22 cellular contexts compared by ENCODE assay signal in the genomic region with DNA sequence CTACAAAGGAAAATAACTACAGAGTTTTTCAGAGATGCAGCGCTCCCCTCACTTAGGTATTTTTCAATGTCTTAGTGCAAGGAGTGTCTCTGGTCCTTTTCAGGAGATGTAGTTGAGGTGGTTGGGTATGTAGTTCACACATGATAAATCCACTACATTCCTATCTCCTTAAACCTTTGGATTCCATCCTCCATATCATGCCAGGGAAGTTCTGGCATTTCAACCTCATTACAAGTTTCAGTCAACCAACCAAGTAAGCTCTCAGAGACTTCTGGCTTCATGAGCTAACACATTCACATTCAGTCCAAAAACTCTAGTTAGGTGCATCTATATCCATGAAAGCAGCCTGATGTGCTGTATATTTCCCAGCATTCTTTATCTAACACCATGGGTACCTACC.
"Had no signal": no experiment of that assay in that cellular context is flagged by ENCODE, and none has a peak within 500 bp of the region (broad histone marks: within the 10 kb centered on the region; RNA-seq: fewer than 3 reads in every experiment).

No MANE protein-coding gene starts in this region.

- ATAC-seq: activated CD8-positive, alpha-beta memory T cell treated with anti-CD3 and anti-CD28 coated beads, Interleukin-2, amount 10 ng/mL, durations not matched to agents 7 days and 5 days; activated CD8-positive, alpha-beta T cell treated with anti-CD3 and anti-CD28 coated beads for 36 hours; body of pancreas; foreskin keratinocyte; left ventricle myocardium superior; natural killer cell; right cardiac atrium; stimulated activated naive CD8-positive, alpha-beta T cell treated with anti-CD3 and anti-CD28 coated beads, Interleukin-15, Interleukin-2, amounts not matched to agents 100 U/mL and 50 U/mL, for 24 hours; T-helper 17 cell had no signal

- H3K36me3 ChIP-seq: cardiac muscle cell, ovary, prostate gland, upper lobe of left lung had no signal

- H3K27me3 ChIP-seq: body of pancreas, cardiac muscle cell, foreskin keratinocyte, ovary, upper lobe of left lung had no signal

- DNase-seq: activated CD4-positive, alpha-beta T cell treated with anti-CD3 and anti-CD28 coated beads for 48 hours; activated CD8-positive, alpha-beta memory T cell treated with anti-CD3 and anti-CD28 coated beads, Interleukin-2, amount 10 ng/mL, durations not matched to agents 7 days and 5 days; activated CD8-positive, alpha-beta T cell treated with anti-CD3 and anti-CD28 coated beads for 36 hours; activated effector memory CD4-positive, alpha-beta T cell treated with anti-CD3 and anti-CD28 coated beads, Interleukin-2, amount 50 U/mL, for 16 hours; activated naive CD4-positive, alpha-beta T cell treated with anti-CD3 and anti-CD28 coated beads, Interleukin-2, amount 10 ng/mL, durations not matched to agents 7 days and 5 days; activated T-cell treated with anti-CD3 and anti-CD28 coated beads for 4 hours; amygdala; body of pancreas; foreskin keratinocyte; hippocampal formation; left ventricle myocardium superior; midbrain; natural killer cell; ovary; right cardiac atrium; stimulated activated CD4-positive, alpha-beta T cell treated with anti-CD3 and anti-CD28 coated beads, Interleukin-12 subunit alpha, Interleukin-12 subunit beta, amount 100 ng/mL, for 4 hours; stimulated activated CD4-positive, alpha-beta T cell treated with anti-CD3 and anti-CD28 coated beads, Interleukin-4, amount 100 ng/mL, for 4 hours; stimulated activated naive CD8-positive, alpha-beta T cell treated with anti-CD3 and anti-CD28 coated beads, Interleukin-15, Interleukin-2, amounts not matched to agents 100 U/mL and 50 U/mL, for 24 hours; T-helper 17 cell; upper lobe of left lung had no signal

- H3K4me3 ChIP-seq: body of pancreas, cardiac muscle cell, ovary, prostate gland, upper lobe of left lung had no signal

- H3K4me1 ChIP-seq: prostate gland had no signal

- H3K27ac ChIP-seq: body of pancreas, cardiac muscle cell, foreskin keratinocyte, ovary, prostate gland, upper lobe of left lung had no signal

- H3K9me3 ChIP-seq: body of pancreas, ovary, prostate gland, upper lobe of left lung had no signal
